In the genomic region with DNA sequence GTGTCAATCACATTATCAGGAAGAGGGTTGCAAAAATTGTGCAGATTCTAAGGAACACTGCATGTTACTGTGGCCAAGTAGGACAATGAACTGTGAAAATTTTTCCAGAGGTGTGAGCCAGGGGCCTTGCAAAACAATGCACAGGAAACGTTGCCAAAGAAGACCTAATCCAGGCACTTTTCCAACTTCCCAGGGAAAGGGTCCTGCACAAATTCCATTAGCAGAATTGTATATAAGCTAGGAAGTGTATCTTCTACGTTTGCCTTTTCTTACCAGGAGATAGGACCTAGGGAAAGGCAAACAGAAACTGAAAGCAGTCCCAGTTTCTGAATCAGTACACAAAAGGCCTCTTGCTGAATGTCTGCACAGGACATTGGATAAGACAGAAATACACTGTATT, we compare ENCODE assay signal across 10 cellular contexts.
DNase-seq lines count a peak whose midpoint lies in the region; ATAC-seq, FAIRE-seq and TF ChIP-seq lines count a peak whose summit lies in the region.
"Had no signal": no experiment of that assay in that cellular context is flagged by ENCODE, and none has a peak within 500 bp of the region (broad histone marks: within the 10 kb centered on the region; RNA-seq: fewer than 3 reads in every experiment).

No MANE protein-coding gene starts in this region.

- no CpG with 5 or more reads among the region's 2 CpGs for WGBS in trophoblast cell (ENCODE audit: extremely low coverage, insufficient coverage, insufficient read length)

- H3K79me2 ChIP-seq in trophoblast cell (ENCODE audit: control insufficient read depth, insufficient read depth, low read length, poor library complexity), result no peaks in the 10 kb centered on the region

- no peaks in the 10 kb centered on the region for H3K27me3 ChIP-seq in foreskin keratinocyte
- H3K27me3 ChIP-seq in trophoblast cell (ENCODE audit: insufficient read depth, low read length), result no peaks in the 10 kb centered on the region

- no peak overlapping the region for H3K4ac ChIP-seq in trophoblast cell (ENCODE audit: low read depth, low read length)

- peaks cover 13% of the 10 kb centered on the region for H3K4me1 ChIP-seq in foreskin keratinocyte
- peaks cover 0 to 3% of the 10 kb centered on the region in 2 experiments for H3K4me1 ChIP-seq in trophoblast cell (ENCODE audit: control insufficient read depth in 1 of 2, insufficient read depth in 2 of 2, low read length in 2 of 2)

- no peaks in the 10 kb centered on the region for H3K9me3 ChIP-seq in trophoblast cell (ENCODE audit: insufficient read depth, low read depth, low read length)

- H3K18ac ChIP-seq in trophoblast cell (ENCODE audit: low read length), result no peak overlapping the region

- peak overlapping the region; percentile 5 for H4K8ac ChIP-seq in trophoblast cell (ENCODE audit: low read depth, low read length)

- H3K4me2 ChIP-seq in trophoblast cell (ENCODE audit: low read length), result no peak overlapping the region

- DNase-seq in EH (ENCODE audit: low read depth), result peak; percentile 46
- DNase-seq in RCC 7860 (ENCODE audit: low spot score), result peak; percentile 5
- DNase-seq in foreskin keratinocyte, result peak; percentile 14 to 39
- DNase-seq in trophoblast cell, result peak in 1 of 2 donors; percentile 5
- no peak for DNase-seq in NCI-H1417 treated with DMSO at 0.1 percent for 48 hours (lab: John Stamatoyannopoulos, UW)
- DNase-seq in cortex of kidney (lab: John Stamatoyannopoulos, UW), result no peak
- DNase-seq in NAMALWA (ENCODE audit: low spot score), result no peak
- DNase-seq: stimulated activated CD8-positive, alpha-beta memory T cell treated with anti-CD3 and anti-CD28 coated beads, Interleukin-4, amount 100 ng/mL, for 48 hours had no signal

- H2BK120ac ChIP-seq in trophoblast cell (ENCODE audit: insufficient read depth, low read length, poor library complexity), result no peak overlapping the region

- H3K4me3 ChIP-seq in trophoblast cell (ENCODE audit: low read depth, low read length), result no peak overlapping the region
- H3K4me3 ChIP-seq: GM12878 had no signal

- H3K36me3 ChIP-seq in trophoblast cell (ENCODE audit: control insufficient read depth in 1 of 2, insufficient read depth in 2 of 2, low read length in 2 of 2), result no peaks in the 10 kb centered on the region

- no peak overlapping the region for H4K91ac ChIP-seq in trophoblast cell (ENCODE audit: low read depth, low read length)

- no peak overlapping the region for H2AFZ ChIP-seq in trophoblast cell (ENCODE audit: insufficient read depth, low read length, poor library complexity)

- no peak overlapping the region for H2AK5ac ChIP-seq in trophoblast cell (ENCODE audit: low read length)

- TF ChIP-seq CTCF in foreskin keratinocyte (conservative IDR thresholded peaks at IDR 0.05), result no peak

- no peak overlapping the region for H3K14ac ChIP-seq in trophoblast cell (ENCODE audit: low read length)

- ATAC-seq in foreskin keratinocyte, result peak; percentile 55
- ATAC-seq in GM21786 (IDR thresholded peaks at IDR 0.05; ENCODE audit: unreplicated experiment), result no peak
- ATAC-seq: GM12878 had no signal

- H3K27ac ChIP-seq in foreskin keratinocyte (no peak overlapping the region), trophoblast cell (ENCODE audit: low read depth, low read length) (no peak overlapping the region)

- H2BK12ac ChIP-seq in trophoblast cell (ENCODE audit: low read length), result no peak overlapping the region

- H4K12ac ChIP-seq in trophoblast cell (ENCODE audit: low read depth, low read length), result no peak overlapping the region

- no peak for FAIRE-seq in RCC 7860 (lab: Jason Lieb, UNC)
- FAIRE-seq: GM12878 had no signal

- no peak overlapping the region for H3K9ac ChIP-seq in trophoblast cell (ENCODE audit: low read length)

- H3K79me1 ChIP-seq in trophoblast cell (ENCODE audit: low read length), result no peaks in the 10 kb centered on the region

- H2BK5ac ChIP-seq in trophoblast cell (ENCODE audit: low read depth, low read length, poor library complexity), result no peak overlapping the region

- H3K23ac ChIP-seq in trophoblast cell (ENCODE audit: low read length), result no peak overlapping the region

Comparison
In these comparisons a context has a peak if more than half of its experiments do, and no peak if none do; other contexts are left out.
1. DNase-seq: peak in EH (single experiment), RCC 7860 (single experiment) and foreskin keratinocyte (2 of 2); none in NCI-H1417 treated with DMSO at 0.1 percent for 48 hours (single experiment), cortex of kidney (single experiment) and NAMALWA (single experiment).